ENCODE assay signal across 10 cellular contexts in the genomic region with DNA sequence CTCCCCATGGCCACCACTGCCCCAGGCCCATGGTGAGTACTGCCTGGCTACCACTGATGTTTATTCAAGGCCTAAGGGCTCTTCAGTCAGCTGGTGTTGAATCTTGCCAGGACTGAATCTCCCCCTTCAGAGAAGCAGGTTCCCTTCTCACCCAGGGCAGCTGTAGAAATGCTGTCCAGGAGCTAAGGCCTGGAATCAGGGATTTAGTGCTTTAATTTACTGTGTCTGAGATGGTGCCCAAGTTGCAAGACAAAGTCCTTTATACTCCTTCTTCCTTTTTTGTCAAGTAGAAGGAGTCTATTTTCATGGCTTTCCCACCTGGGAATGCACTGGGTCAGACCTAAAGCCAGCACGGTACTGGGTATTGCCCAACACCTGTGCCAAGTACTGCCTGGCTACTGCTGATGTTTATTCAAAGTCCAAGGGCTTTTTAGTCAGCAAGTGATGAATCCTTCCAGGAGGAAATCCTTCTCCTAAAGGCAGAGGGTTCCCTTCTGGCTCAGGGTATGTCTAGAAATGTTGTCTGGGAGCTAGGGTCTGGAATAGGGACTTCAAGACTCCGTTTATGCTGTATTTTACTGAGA.
"Had no signal": no experiment of that assay in that cellular context is flagged by ENCODE, and none has a peak within 500 bp of the region (broad histone marks: within the 10 kb centered on the region; RNA-seq: fewer than 3 reads in every experiment).

No MANE protein-coding gene starts in this region.

- H3K4me3 ChIP-seq: esophagus squamous epithelium, sigmoid colon, uterus had no signal

- H3K27me3 ChIP-seq: esophagus squamous epithelium, sigmoid colon, uterus had no signal

- H3K4me1 ChIP-seq: esophagus squamous epithelium, sigmoid colon, uterus had no signal

- H3K36me3 ChIP-seq: esophagus squamous epithelium, sigmoid colon, uterus had no signal

- DNase-seq: activated effector memory CD4-positive, alpha-beta T cell treated with anti-CD3 and anti-CD28 coated beads, Interleukin-2, amount 50 U/mL, for 16 hours; activated naive CD8-positive, alpha-beta T cell treated with anti-CD3 and anti-CD28 coated beads for 36 hours; activated T-cell treated with anti-CD3 and anti-CD28 coated beads, Interleukin-2, amount 50 U/mL, for 4 hours; esophagus squamous epithelium; left colon; mesenchymal stem cell; sigmoid colon; stimulated activated CD4-positive, alpha-beta T cell treated with anti-CD3 and anti-CD28 coated beads, Interleukin-2, amount 100 ng/mL, for 48 hours; T-helper 17 cell; uterus had no signal

- H3K27ac ChIP-seq: esophagus squamous epithelium, sigmoid colon, uterus had no signal

- H3K9me3 ChIP-seq: esophagus squamous epithelium, sigmoid colon, uterus had no signal

- ATAC-seq: activated T-cell treated with anti-CD3 and anti-CD28 coated beads, Interleukin-2, amount 50 U/mL, for 4 hours; T-helper 17 cell had no signal
